Comparison of ENCODE assay signal across 15 cellular contexts in genomic region chr17:40337351-40337750, GRCh38. TPM values are rescaled to one million over a fixed set of nuclear protein-coding genes. Genes with fewer than 3 reads are reported as not detected.
DNase-seq lines count a peak whose midpoint lies in the region; ATAC-seq and TF ChIP-seq lines count a peak whose summit lies in the region.
"Had no signal": no experiment of that assay in that cellular context is flagged by ENCODE, and none has a peak within 500 bp of the region (broad histone marks: within the 10 kb centered on the region; RNA-seq: fewer than 3 reads in every experiment).

No MANE protein-coding gene starts in this region.

- CTCF ChIA-PET in activated naive CD4-positive, alpha-beta T cell treated with anti-CD3 and anti-CD28 coated beads, Interleukin-2, amount 10 ng/mL, durations not matched to agents 7 days and 5 days (lab: Charles Lee), result interaction anchor here (1.5 to 1.9 kb wide), 2 partner anchors 11 to 21 kb away, joined by 4 to 5 read pairs; no protein-coding TSS in a partner anchor
- CTCF ChIA-PET in activated CD4-positive, alpha-beta memory T cell treated with anti-CD3 and anti-CD28 coated beads for 36 hours (lab: Charles Lee), result interaction anchor here (0.8 to 1.0 kb wide), 2 partner anchors 8 to 16 kb away, joined by 3 read pairs; no protein-coding TSS in a partner anchor

- POLR2A ChIA-PET in activated CD4-positive, alpha-beta memory T cell treated with anti-CD3 and anti-CD28 coated beads for 36 hours (lab: Charles Lee), result interaction anchor here (1.0 kb wide), 1 partner anchor 11 kb away, joined by 3 read pairs; no protein-coding TSS in a partner anchor

- H3K9me3 ChIP-seq in lower lobe of right lung (no peaks in the 10 kb centered on the region), upper lobe of right lung (no peaks in the 10 kb centered on the region)
- H3K9me3 ChIP-seq: left ventricle myocardium inferior had no signal

- peak overlapping the region; percentile 49 for H3K27ac Mint-ChIP-seq in activated naive CD4-positive, alpha-beta T cell treated with anti-CD3 and anti-CD28 coated beads, Interleukin-2, amount 10 ng/mL, durations not matched to agents 7 days and 5 days
- peak overlapping the region; percentile 81 for H3K27ac Mint-ChIP-seq in activated CD4-positive, alpha-beta memory T cell treated with anti-CD3 and anti-CD28 coated beads for 36 hours

- peaks cover 64% of the 10 kb centered on the region for H3K36me3 Mint-ChIP-seq in activated naive CD4-positive, alpha-beta T cell treated with anti-CD3 and anti-CD28 coated beads, Interleukin-2, amount 10 ng/mL, durations not matched to agents 7 days and 5 days
- H3K36me3 Mint-ChIP-seq in activated CD4-positive, alpha-beta memory T cell treated with anti-CD3 and anti-CD28 coated beads for 36 hours, result peaks cover 6% of the 10 kb centered on the region

- peaks cover 77% of the 10 kb centered on the region for H3K4me1 Mint-ChIP-seq in activated naive CD4-positive, alpha-beta T cell treated with anti-CD3 and anti-CD28 coated beads, Interleukin-2, amount 10 ng/mL, durations not matched to agents 7 days and 5 days
- H3K4me1 Mint-ChIP-seq in activated CD4-positive, alpha-beta memory T cell treated with anti-CD3 and anti-CD28 coated beads for 36 hours (ENCODE audit: low read depth), result peaks cover 65% of the 10 kb centered on the region

- DNase-seq in activated naive CD4-positive, alpha-beta T cell treated with anti-CD3 and anti-CD28 coated beads, Interleukin-2, amount 10 ng/mL, durations not matched to agents 7 days and 5 days, result no peak
- no peak for DNase-seq in activated naive CD4-positive, alpha-beta T cell (lab: John Stamatoyannopoulos, UW)
- no peak for DNase-seq in activated CD4-positive, alpha-beta memory T cell treated with anti-CD3 and anti-CD28 coated beads for 36 hours
- DNase-seq in lower lobe of right lung (no peak), upper lobe of right lung (no peak), DMS79 treated with DMSO at 0.1 percent for 48 hours (lab: John Stamatoyannopoulos, UW) (no peak), OCI-M2 (lab: John Stamatoyannopoulos, UW; ENCODE audit: unreplicated experiment) (no peak)
- DNase-seq: foreskin keratinocyte; GM23248; left ventricle myocardium inferior; NCI-H1092 treated with DMSO at 0.1 percent for 48 hours; stimulated activated naive CD4-positive, alpha-beta T cell treated with Interleukin-2 at 50 U/mL for 16 hours; SW 1271; WERI-Rb-1 had no signal

- no peak overlapping the region for H3K4me3 ChIP-seq in lower lobe of right lung
- H3K4me3 ChIP-seq in upper lobe of right lung, result no peak overlapping the region
- H3K4me3 ChIP-seq: GM23248, left ventricle myocardium inferior had no signal

- H3K36me3 ChIP-seq in lower lobe of right lung (no peaks in the 10 kb centered on the region), upper lobe of right lung (no peaks in the 10 kb centered on the region)
- H3K36me3 ChIP-seq: left ventricle myocardium inferior had no signal

- ATAC-seq in lower lobe of right lung (no peak), upper lobe of right lung (no peak), HG02798 (IDR thresholded peaks at IDR 0.05; ENCODE audit: poor library complexity, unreplicated experiment) (no peak)
- ATAC-seq: foreskin keratinocyte had no signal

- TF ChIP-seq CTCF in lower lobe of right lung (IDR thresholded peaks at IDR 0.05) (no peak), upper lobe of right lung (IDR thresholded peaks at IDR 0.05) (no peak)

- peaks cover 5% of the 10 kb centered on the region for H3K9me3 Mint-ChIP-seq in activated naive CD4-positive, alpha-beta T cell treated with anti-CD3 and anti-CD28 coated beads, Interleukin-2, amount 10 ng/mL, durations not matched to agents 7 days and 5 days
- no peaks in the 10 kb centered on the region for H3K9me3 Mint-ChIP-seq in activated CD4-positive, alpha-beta memory T cell treated with anti-CD3 and anti-CD28 coated beads for 36 hours

- no peaks in the 10 kb centered on the region for H3K27me3 Mint-ChIP-seq in activated naive CD4-positive, alpha-beta T cell treated with anti-CD3 and anti-CD28 coated beads, Interleukin-2, amount 10 ng/mL, durations not matched to agents 7 days and 5 days
- no peaks in the 10 kb centered on the region for H3K27me3 Mint-ChIP-seq in activated CD4-positive, alpha-beta memory T cell treated with anti-CD3 and anti-CD28 coated beads for 36 hours

- H3K4me3 Mint-ChIP-seq in activated naive CD4-positive, alpha-beta T cell treated with anti-CD3 and anti-CD28 coated beads, Interleukin-2, amount 10 ng/mL, durations not matched to agents 7 days and 5 days, result no peak overlapping the region
- no peak overlapping the region for H3K4me3 Mint-ChIP-seq in activated CD4-positive, alpha-beta memory T cell treated with anti-CD3 and anti-CD28 coated beads for 36 hours

- intact Hi-C loops in activated CD4-positive, alpha-beta memory T cell treated with anti-CD3 and anti-CD28 coated beads for 36 hours (cut with micrococcal nuclease), result no loop called here
- intact Hi-C loops in lower lobe of right lung (cut with DNase I), result no loop called here
- intact Hi-C loops in upper lobe of right lung (cut with DNase I), result no loop called here

- H3K27me3 ChIP-seq in lower lobe of right lung (ENCODE audit: low read depth), result no peaks in the 10 kb centered on the region
- H3K27me3 ChIP-seq in upper lobe of right lung, result no peaks in the 10 kb centered on the region
- H3K27me3 ChIP-seq: foreskin keratinocyte had no signal

- H3K27ac ChIP-seq in lower lobe of right lung (peak overlapping the region; percentile 31), upper lobe of right lung (peak overlapping the region; percentile 30)
- H3K27ac ChIP-seq: foreskin keratinocyte, GM23248, left ventricle myocardium inferior, WERI-Rb-1 had no signal

- H3K4me1 ChIP-seq in lower lobe of right lung, result peaks cover 89% of the 10 kb centered on the region
- peaks cover 85% of the 10 kb centered on the region for H3K4me1 ChIP-seq in upper lobe of right lung

RNA-seq across cellular contexts. Expression of gene GJD3, which starts 27.2 kb away (rescaled TPM):
- under 1 TPM in 1 of 2 experiments, not detected in 1; 0.27 TPM for total RNA-seq in activated CD4-positive, alpha-beta memory T cell treated with anti-CD3 and anti-CD28 coated beads for 36 hours
- total RNA-seq in lower lobe of right lung, result 3.1 TPM
- total RNA-seq in upper lobe of right lung, result 2.8 TPM
- total RNA-seq: foreskin keratinocyte had no signal

RNA-seq across cellular contexts. Expression of gene RARA, which starts 28.4 kb away (rescaled TPM):
- 10 to 100 TPM; 31.2 TPM for total RNA-seq in activated CD4-positive, alpha-beta memory T cell treated with anti-CD3 and anti-CD28 coated beads for 36 hours
- total RNA-seq in lower lobe of right lung, result 82.6 TPM
- 69.7 TPM for total RNA-seq in upper lobe of right lung

RNA-seq across cellular contexts. Expression of gene CDC6, which starts 49.7 kb away (rescaled TPM):
- total RNA-seq in activated CD4-positive, alpha-beta memory T cell treated with anti-CD3 and anti-CD28 coated beads for 36 hours, result 10 to 100 TPM; 95.6 to 95.7 TPM
- total RNA-seq in lower lobe of right lung (2.3 TPM), upper lobe of right lung (1.4 TPM)

Comparison
In these comparisons a context has a peak if more than half of its experiments do, and no peak if none do; other contexts are left out.
1. RNA of gene CDC6, which starts 49.7 kb away (total RNA-seq): 95.6 to 95.7 TPM in activated CD4-positive, alpha-beta memory T cell treated with anti-CD3 and anti-CD28 coated beads for 36 hours; 2.3 TPM in lower lobe of right lung (single experiment) and 1.4 TPM in upper lobe of right lung (single experiment); every median in the first group is over 10 times any median in the second.